Comparison of ENCODE assay signal across 1 cellular context in genomic region chr17:75940727-75941441, GRCh38.
A peak's percentile ranks its signal among the peaks of the same experiment; 100 is the strongest.
TF ChIP-seq lines count a peak whose summit lies in the region.

A gene with protein sequence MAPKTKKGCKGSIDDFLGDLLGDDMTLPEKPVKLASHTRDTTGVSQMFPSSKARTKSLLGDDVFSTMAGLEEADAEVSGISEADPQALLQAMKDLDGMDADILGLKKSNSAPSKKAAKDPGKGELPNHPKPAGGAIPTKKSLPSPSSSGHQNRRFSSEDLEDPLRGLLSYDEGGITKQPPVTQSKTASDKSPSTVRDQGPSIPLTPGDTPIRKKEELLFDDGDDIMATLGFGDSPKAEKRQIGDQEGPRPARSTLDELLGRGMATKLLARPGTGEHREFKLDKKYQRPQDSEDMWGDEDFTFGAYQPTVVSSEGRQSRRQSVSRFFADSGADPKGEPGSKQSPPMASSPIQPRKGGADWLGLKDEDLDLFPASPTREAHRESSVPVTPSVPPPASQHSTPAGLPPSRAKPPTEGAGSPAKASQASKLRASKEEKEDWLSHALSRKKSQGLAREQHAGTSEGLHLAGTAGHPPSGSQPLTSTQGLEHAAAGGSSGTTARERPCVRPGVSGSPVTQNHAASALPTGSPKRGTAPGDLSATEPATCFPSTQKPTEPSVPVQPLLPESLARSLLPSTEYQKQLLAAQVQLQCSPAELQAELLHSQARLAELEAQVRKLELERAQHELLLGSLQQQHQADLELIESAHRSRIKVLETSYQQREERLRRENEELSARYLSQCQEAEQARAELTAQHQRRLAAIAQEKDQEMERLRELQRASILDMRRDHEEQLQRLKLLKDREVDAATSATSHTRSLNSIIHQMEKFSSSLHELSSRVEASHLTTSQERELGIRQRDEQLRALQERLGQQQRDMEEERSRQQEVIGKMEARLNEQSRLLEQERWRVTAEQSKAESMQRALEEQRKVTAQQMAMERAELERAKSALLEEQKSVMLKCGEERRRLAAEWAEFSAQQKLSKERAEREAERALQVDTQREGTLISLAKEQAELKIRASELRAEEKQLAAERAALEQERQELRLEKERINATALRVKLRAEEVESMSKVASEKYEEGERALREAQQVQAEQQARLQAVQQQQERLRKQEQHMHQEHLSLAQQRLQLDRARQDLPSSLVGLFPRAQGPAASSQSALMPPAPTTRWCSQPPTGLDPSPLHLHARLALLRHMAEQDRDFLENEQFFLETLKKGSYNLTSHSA (minus strand): TSS chr17:75941042. CDS start chr17:75938149, 2,893 bp downstream.

TF ChIP-seq in HepG2, 621 proteins besides CTCF, POLR2A, EP300 and RAD21 (continued from another document and continues in another):
- TF ChIP-seq ZNF18 (CRISPR knock-in tag; IDR thresholded peaks at IDR 0.05; ENCODE audit: insufficient replicate concordance) (no peak), AHR (CRISPR knock-in tag; IDR thresholded peaks at IDR 0.05) (peak; percentile 97), ZNF331 (CRISPR knock-in tag; IDR thresholded peaks at IDR 0.05) (peak; percentile 94), ZNF550 (CRISPR knock-in tag; IDR thresholded peaks at IDR 0.05; ENCODE audit: borderline replicate concordance) (no peak), KDM5B (CRISPR knock-in tag; IDR thresholded peaks at IDR 0.05; ENCODE audit: borderline replicate concordance) (peak; percentile 98), ZNF891 (CRISPR knock-in tag; IDR thresholded peaks at IDR 0.05) (peak; percentile 82; the same call in 1 of the 2 replicates), SAP130 (CRISPR knock-in tag; IDR thresholded peaks at IDR 0.05; ENCODE audit: low read depth) (peak; percentile 99), TCF7 (IDR thresholded peaks at IDR 0.05; ENCODE audit: low read depth) (peak; percentile 48; the same call in 1 of the 2 replicates), ZBED4 (CRISPR knock-in tag; IDR thresholded peaks at IDR 0.05; ENCODE audit: borderline replicate concordance) (peak; percentile 91), NCOA5 (CRISPR knock-in tag; IDR thresholded peaks at IDR 0.05) (peak; percentile 90), ZNF264 (CRISPR knock-in tag; IDR thresholded peaks at IDR 0.05) (0 out of 2 replicates have a peak, but pooled peaks have one; percentile 51), DRAP1 (CRISPR knock-in tag; IDR thresholded peaks at IDR 0.05) (peak; percentile 68), ZNF569 (CRISPR knock-in tag; IDR thresholded peaks at IDR 0.05; ENCODE audit: borderline replicate concordance) (peak; percentile 71; the same call in 1 of the 2 replicates), ZNF230 (CRISPR knock-in tag; IDR thresholded peaks at IDR 0.05) (peak; percentile 86; the same call in 1 of the 2 replicates), MBD4 (IDR thresholded peaks at IDR 0.05; ENCODE audit: borderline replicate concordance, low read length) (no peak), NCOA2 (CRISPR knock-in tag; IDR thresholded peaks at IDR 0.05) (peak; percentile 73), HDAC6 (IDR thresholded peaks at IDR 0.05; ENCODE audit: low read depth, low read length) (no peak), ZNF274 (CRISPR knock-in tag; IDR thresholded peaks at IDR 0.05) (peak; percentile 90), KLF6 (CRISPR knock-in tag; IDR thresholded peaks at IDR 0.05) (peak; percentile 87), ZNF30 (CRISPR knock-in tag; IDR thresholded peaks at IDR 0.05) (0 out of 2 replicates have a peak, but pooled peaks have one; percentile 77), KMT2A (CRISPR knock-in tag; IDR thresholded peaks at IDR 0.05) (peak; percentile 85), ZNF597 (CRISPR knock-in tag; IDR thresholded peaks at IDR 0.05) (no peak), ZC3H13 (CRISPR knock-in tag; IDR thresholded peaks at IDR 0.05) (peak; percentile 97), ZNF234 (CRISPR knock-in tag; conservative IDR thresholded peaks at IDR 0.05) (no peak), IKZF5 (CRISPR knock-in tag; IDR thresholded peaks at IDR 0.05) (peak; percentile 97), U2AF2 (IDR thresholded peaks at IDR 0.05; ENCODE audit: low read depth, low read length) (no peak), PRPF4 (IDR thresholded peaks at IDR 0.05; ENCODE audit: low read depth, low read length, poor library complexity, severe bottlenecking) (no peak), GATAD2A (CRISPR knock-in tag; IDR thresholded peaks at IDR 0.05) (peak; percentile 59), ZNF776 (CRISPR knock-in tag; IDR thresholded peaks at IDR 0.05) (peak; percentile 96), ZNF256 (CRISPR knock-in tag; conservative IDR thresholded peaks at IDR 0.05) (0 out of 2 replicates have a peak, but pooled peaks have one; percentile 66), ZBTB2 (CRISPR knock-in tag; IDR thresholded peaks at IDR 0.05; ENCODE audit: low read depth) (peak; percentile 77), MTERF4 (CRISPR knock-in tag; IDR thresholded peaks at IDR 0.05) (peak; percentile 89)
- TF ChIP-seq, protein P1, sequence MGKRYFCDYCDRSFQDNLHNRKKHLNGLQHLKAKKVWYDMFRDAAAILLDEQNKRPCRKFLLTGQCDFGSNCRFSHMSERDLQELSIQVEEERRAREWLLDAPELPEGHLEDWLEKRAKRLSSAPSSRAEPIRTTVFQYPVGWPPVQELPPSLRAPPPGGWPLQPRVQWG (CRISPR knock-in tag; IDR thresholded peaks at IDR 0.05; ENCODE audit: borderline replicate concordance, low read depth): no peak
- TF ChIP-seq, protein P2, sequence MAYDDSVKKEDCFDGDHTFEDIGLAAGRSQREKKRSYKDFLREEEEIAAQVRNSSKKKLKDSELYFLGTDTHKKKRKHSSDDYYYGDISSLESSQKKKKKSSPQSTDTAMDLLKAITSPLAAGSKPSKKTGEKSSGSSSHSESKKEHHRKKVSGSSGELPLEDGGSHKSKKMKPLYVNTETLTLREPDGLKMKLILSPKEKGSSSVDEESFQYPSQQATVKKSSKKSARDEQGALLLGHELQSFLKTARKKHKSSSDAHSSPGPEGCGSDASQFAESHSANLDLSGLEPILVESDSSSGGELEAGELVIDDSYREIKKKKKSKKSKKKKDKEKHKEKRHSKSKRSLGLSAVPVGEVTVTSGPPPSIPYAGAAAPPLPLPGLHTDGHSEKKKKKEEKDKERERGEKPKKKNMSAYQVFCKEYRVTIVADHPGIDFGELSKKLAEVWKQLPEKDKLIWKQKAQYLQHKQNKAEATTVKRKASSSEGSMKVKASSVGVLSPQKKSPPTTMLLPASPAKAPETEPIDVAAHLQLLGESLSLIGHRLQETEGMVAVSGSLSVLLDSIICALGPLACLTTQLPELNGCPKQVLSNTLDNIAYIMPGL (CRISPR knock-in tag; IDR thresholded peaks at IDR 0.05; ENCODE audit: borderline replicate concordance in 1 of 2, low read depth in 1 of 2): peak; percentile 79 to 88; a peak in 3 of 4 replicates
- TF ChIP-seq, protein P3, sequence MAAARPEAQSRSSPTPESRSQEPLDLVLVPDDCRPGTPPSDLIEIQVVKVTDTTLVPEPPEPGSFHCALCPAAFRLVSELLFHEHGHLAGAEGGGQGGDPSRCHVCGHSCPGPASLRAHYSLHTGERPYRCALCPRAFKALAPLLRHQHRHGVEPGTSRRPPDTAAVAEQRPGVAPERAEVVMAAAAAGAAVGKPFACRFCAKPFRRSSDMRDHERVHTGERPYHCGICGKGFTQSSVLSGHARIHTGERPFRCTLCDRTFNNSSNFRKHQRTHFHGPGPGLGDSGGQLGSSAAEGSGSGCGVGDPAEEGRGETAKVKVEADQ (CRISPR knock-in tag; IDR thresholded peaks at IDR 0.05; ENCODE audit: borderline replicate concordance): peak; percentile 58; the same call in 1 of the 2 replicates
- TF ChIP-seq, protein P4, sequence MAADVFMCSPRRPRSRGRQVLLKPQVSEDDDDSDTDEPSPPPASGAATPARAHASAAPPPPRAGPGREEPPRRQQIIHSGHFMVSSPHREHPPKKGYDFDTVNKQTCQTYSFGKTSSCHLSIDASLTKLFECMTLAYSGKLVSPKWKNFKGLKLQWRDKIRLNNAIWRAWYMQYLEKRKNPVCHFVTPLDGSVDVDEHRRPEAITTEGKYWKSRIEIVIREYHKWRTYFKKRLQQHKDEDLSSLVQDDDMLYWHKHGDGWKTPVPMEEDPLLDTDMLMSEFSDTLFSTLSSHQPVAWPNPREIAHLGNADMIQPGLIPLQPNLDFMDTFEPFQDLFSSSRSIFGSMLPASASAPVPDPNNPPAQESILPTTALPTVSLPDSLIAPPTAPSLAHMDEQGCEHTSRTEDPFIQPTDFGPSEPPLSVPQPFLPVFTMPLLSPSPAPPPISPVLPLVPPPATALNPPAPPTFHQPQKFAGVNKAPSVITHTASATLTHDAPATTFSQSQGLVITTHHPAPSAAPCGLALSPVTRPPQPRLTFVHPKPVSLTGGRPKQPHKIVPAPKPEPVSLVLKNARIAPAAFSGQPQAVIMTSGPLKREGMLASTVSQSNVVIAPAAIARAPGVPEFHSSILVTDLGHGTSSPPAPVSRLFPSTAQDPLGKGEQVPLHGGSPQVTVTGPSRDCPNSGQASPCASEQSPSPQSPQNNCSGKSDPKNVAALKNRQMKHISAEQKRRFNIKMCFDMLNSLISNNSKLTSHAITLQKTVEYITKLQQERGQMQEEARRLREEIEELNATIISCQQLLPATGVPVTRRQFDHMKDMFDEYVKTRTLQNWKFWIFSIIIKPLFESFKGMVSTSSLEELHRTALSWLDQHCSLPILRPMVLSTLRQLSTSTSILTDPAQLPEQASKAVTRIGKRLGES (CRISPR knock-in tag; IDR thresholded peaks at IDR 0.05; ENCODE audit: borderline replicate concordance): no peak; the same call in 1 of the 2 replicates
